ENCODE assay signal across 19 cellular contexts in genomic region chr13:27535546-27535945, GRCh38.
DNase-seq lines count a peak whose midpoint lies in the region; ATAC-seq, FAIRE-seq and TF ChIP-seq lines count a peak whose summit lies in the region.
"Had no signal": no experiment of that assay in that cellular context is flagged by ENCODE, and none has a peak within 500 bp of the region (broad histone marks: within the 10 kb centered on the region; RNA-seq: fewer than 3 reads in every experiment).

No MANE protein-coding gene starts in this region.

- no peak for TF ChIP-seq EP300 in A549 (IDR thresholded peaks at IDR 0.05)

- H3K4me2 ChIP-seq in A549, result no peak overlapping the region

- DNase-seq in A549 (ENCODE audit: low read depth in 1 of 2, low spot score in 1 of 2) (peak in 1 of 2 experiments; percentile 6), OCI-M1 (lab: John Stamatoyannopoulos, UW) (peak; percentile 10), iris pigment epithelial cell (ENCODE audit: low read depth) (peak; percentile 7), NCI-H2029 (lab: John Stamatoyannopoulos, UW) (no peak), cerebellar cortex (ENCODE audit: low spot score) (no peak), NCI-H1694 treated with DMSO at 0.1 percent for 48 hours (lab: John Stamatoyannopoulos, UW) (no peak)
- DNase-seq: DND-41, MG63, NCI-H1048, NCI-H1436, NCI-H1930, NCI-H2227 treated with DMSO at 0.1 percent for 48 hours, NCI-H510A, NCI-H748 treated with DMSO at 0.1 percent for 48 hours, T-cell had no signal

- TF ChIP-seq RAD21 in A549 (conservative IDR thresholded peaks at IDR 0.05 in 1 of 2, IDR thresholded peaks at IDR 0.05 in 1 of 2), result peak; percentile 27 to 38; a peak in 2 of 5 replicates

- H3K4me3 ChIP-seq in A549, result no peak overlapping the region
- H3K4me3 ChIP-seq: MG63 had no signal

- no peaks in the 10 kb centered on the region for H3K9me3 ChIP-seq in A549
- H3K9me3 ChIP-seq: MG63 had no signal

- ATAC-seq in A549, result 0 out of 6 replicates have a peak, but pooled peaks of 1 of the 2 experiments have one; percentile 28
- no peak for ATAC-seq in GM19455 (IDR thresholded peaks at IDR 0.05; ENCODE audit: unreplicated experiment)
- ATAC-seq: Panc1, T-cell had no signal

- CTCF ChIA-PET in A549 (lab: Yijun Ruan, JAX), result interaction anchor here (1.0 to 6.4 kb wide), 4 partner anchors 247 to 419 kb away, joined by 3 to 95 read pairs (median 12); no protein-coding TSS in a partner anchor

- FAIRE-seq in A549 (lab: Jason Lieb, UNC), result no peak
- FAIRE-seq: GM19239 had no signal

- no peak for TF ChIP-seq POLR2A in A549 (IDR thresholded peaks at IDR 0.05; ENCODE audit: low read length)

- H3K27ac ChIP-seq in A549, result no peak overlapping the region

- H3K4me1 ChIP-seq in A549, result no peaks in the 10 kb centered on the region

- TF ChIP-seq CTCF in A549 (IDR thresholded peaks at IDR 0.05) (peak; percentile 21; the same call in 1 of the 3 replicates), GM12874 (IDR thresholded peaks at IDR 0.05; ENCODE audit: insufficient read depth, low read depth, low read length) (0 out of 2 replicates have a peak, but pooled peaks have one; percentile 3)

- POLR2A ChIA-PET in A549 (lab: Yijun Ruan, JAX), result no interaction called here

- WGBS in A549 (ENCODE audit: missing lambda C conversion rate), result 62% methylated on average over 8 of the region's 8 CpGs

TF ChIP-seq in A549, 52 proteins besides CTCF, POLR2A, EP300 and RAD21:
- TF ChIP-seq POLR2AphosphoS2 (conservative IDR thresholded peaks at IDR 0.05; ENCODE audit: low read length), result no peak
- TF ChIP-seq HOXB13 (CRISPR knock-in tag; IDR thresholded peaks at IDR 0.05; ENCODE audit: low read depth), result no peak
- TF ChIP-seq, protein P1, sequence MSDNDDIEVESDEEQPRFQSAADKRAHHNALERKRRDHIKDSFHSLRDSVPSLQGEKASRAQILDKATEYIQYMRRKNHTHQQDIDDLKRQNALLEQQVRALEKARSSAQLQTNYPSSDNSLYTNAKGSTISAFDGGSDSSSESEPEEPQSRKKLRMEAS (IDR thresholded peaks at IDR 0.05), result no peak
- no peak for TF ChIP-seq MAFK (IDR thresholded peaks at IDR 0.05; ENCODE audit: partially characterized antibody)
- no peak for TF ChIP-seq SREBF2 (IDR thresholded peaks at IDR 0.05)
- no peak for TF ChIP-seq NR3C1 (IDR thresholded peaks at IDR 0.05)
- TF ChIP-seq, protein P2, sequence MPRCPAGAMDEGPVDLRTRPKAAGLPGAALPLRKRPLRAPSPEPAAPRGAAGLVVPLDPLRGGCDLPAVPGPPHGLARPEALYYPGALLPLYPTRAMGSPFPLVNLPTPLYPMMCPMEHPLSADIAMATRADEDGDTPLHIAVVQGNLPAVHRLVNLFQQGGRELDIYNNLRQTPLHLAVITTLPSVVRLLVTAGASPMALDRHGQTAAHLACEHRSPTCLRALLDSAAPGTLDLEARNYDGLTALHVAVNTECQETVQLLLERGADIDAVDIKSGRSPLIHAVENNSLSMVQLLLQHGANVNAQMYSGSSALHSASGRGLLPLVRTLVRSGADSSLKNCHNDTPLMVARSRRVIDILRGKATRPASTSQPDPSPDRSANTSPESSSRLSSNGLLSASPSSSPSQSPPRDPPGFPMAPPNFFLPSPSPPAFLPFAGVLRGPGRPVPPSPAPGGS (IDR thresholded peaks at IDR 0.05), result no peak
- TF ChIP-seq HMGXB4 (CRISPR knock-in tag; IDR thresholded peaks at IDR 0.05; ENCODE audit: borderline replicate concordance), result no peak
- no peak for TF ChIP-seq FOSB (CRISPR knock-in tag; IDR thresholded peaks at IDR 0.05)
- TF ChIP-seq RFX5 (IDR thresholded peaks at IDR 0.05), result no peak
- no peak for TF ChIP-seq ESRRA (IDR thresholded peaks at IDR 0.05; ENCODE audit: borderline replicate concordance, low read length)
- TF ChIP-seq ZC3H11A (IDR thresholded peaks at IDR 0.05), result no peak
- no peak for TF ChIP-seq FOSL2 (IDR thresholded peaks at IDR 0.05)
- no peak for TF ChIP-seq FOSL2 (CRISPR knock-in tag; IDR thresholded peaks at IDR 0.05)
- TF ChIP-seq CHD4 (IDR thresholded peaks at IDR 0.05; ENCODE audit: borderline replicate concordance), result no peak

Comparison
In these comparisons a context has a peak if more than half of its experiments do, and no peak if none do; other contexts are left out.
1. DNase-seq: peak in OCI-M1 (single experiment) and iris pigment epithelial cell (single experiment); none in NCI-H2029 (single experiment), cerebellar cortex (single experiment) and NCI-H1694 treated with DMSO at 0.1 percent for 48 hours (single experiment).